Comparison of ENCODE assay signal across 10 cellular contexts in genomic region chr2:127641846-127642510, GRCh38.
DNase-seq lines count a peak whose midpoint lies in the region; ATAC-seq and TF ChIP-seq lines count a peak whose summit lies in the region.
"Had no signal": no experiment of that assay in that cellular context is flagged by ENCODE, and none has a peak within 500 bp of the region (broad histone marks: within the 10 kb centered on the region; RNA-seq: fewer than 3 reads in every experiment).

No MANE protein-coding gene starts in this region.

- H3K9ac ChIP-seq in BLaER1 treated with 17β-estradiol and CSF1 and Interleukin-3, amounts not matched to agents 10 nM and 100 nM, result peak overlapping the region in 8 of 11 experiments; percentile 48 to 92 (median 78); a peak in 15 of 22 replicates

- peak overlapping the region; percentile 88 to 100 (median 97) for H3K4me2 ChIP-seq in BLaER1 treated with 17β-estradiol and CSF1 and Interleukin-3, amounts not matched to agents 10 nM and 100 nM

- H3K9me3 ChIP-seq in BLaER1 treated with 17β-estradiol and CSF1 and Interleukin-3, amounts not matched to agents 10 nM and 100 nM (replicated peaks in 1 of 11), result no peaks in the 10 kb centered on the region

- peaks cover 0 to 8% (median 0%) of the 10 kb centered on the region in 11 experiments; a peak in 1 of 22 replicates for H3K27me3 ChIP-seq in BLaER1 treated with 17β-estradiol and CSF1 and Interleukin-3, amounts not matched to agents 10 nM and 100 nM
- H3K27me3 ChIP-seq: cardiac muscle cell had no signal

- peak; percentile 67 for DNase-seq in UCSD-AML1 (lab: John Stamatoyannopoulos, UW; ENCODE audit: unreplicated experiment)
- peak; percentile 71 for DNase-seq in activated naive CD4-positive, alpha-beta T cell treated with anti-CD3 and anti-CD28 coated beads, Interleukin-2, amount 10 ng/mL, durations not matched to agents 7 days and 5 days
- peak; percentile 46 for DNase-seq in stimulated activated CD4-positive, alpha-beta T cell treated with anti-CD3 and anti-CD28 coated beads, Interleukin-12 subunit alpha, Interleukin-12 subunit beta, amount 100 ng/mL, for 4 hours
- DNase-seq in nephron progenitor cell, result no peak
- no peak for DNase-seq in kidney glomerular epithelial cell (lab: John Stamatoyannopoulos, UW)
- no peak for DNase-seq in stimulated activated naive B cell treated with anti-CD40 and anti-IgM and Interleukin-4, amounts not matched to agents 10 μg/mL and 1 μg/mL and 100 μg/mL, for 72 hours
- DNase-seq in C1 segment of cervical spinal cord (lab: John Stamatoyannopoulos, UW), result no peak

- H3K27ac ChIP-seq in BLaER1 treated with 17β-estradiol and CSF1 and Interleukin-3, amounts not matched to agents 10 nM and 100 nM, result peak overlapping the region in 9 of 11 experiments; percentile 40 to 99 (median 88); a peak in 18 of 22 replicates
- H3K27ac ChIP-seq: cardiac muscle cell had no signal

- CTCF ChIA-PET in activated naive CD4-positive, alpha-beta T cell treated with anti-CD3 and anti-CD28 coated beads, Interleukin-2, amount 10 ng/mL, durations not matched to agents 7 days and 5 days (lab: Charles Lee), result interaction anchor here (0.8 to 6.5 kb wide), 4 partner anchors 8 to 51 kb away, joined by 3 to 49 read pairs (median 6); no protein-coding TSS in a partner anchor

- H3K4me3 Mint-ChIP-seq in activated naive CD4-positive, alpha-beta T cell treated with anti-CD3 and anti-CD28 coated beads, Interleukin-2, amount 10 ng/mL, durations not matched to agents 7 days and 5 days, result peak overlapping the region; percentile 75
- H3K4me3 Mint-ChIP-seq in nephron progenitor cell, result no peak overlapping the region
- H3K4me3 Mint-ChIP-seq in stimulated activated naive B cell treated with anti-CD40 and anti-IgM and Interleukin-4, amounts not matched to agents 10 μg/mL and 1 μg/mL and 100 μg/mL, for 72 hours, result peak overlapping the region in 1 of 2 donors; percentile 32

- TF ChIP-seq CTCF in nephron progenitor cell (IDR thresholded peaks at IDR 0.05), result no peak

- H3K36me3 Mint-ChIP-seq in activated naive CD4-positive, alpha-beta T cell treated with anti-CD3 and anti-CD28 coated beads, Interleukin-2, amount 10 ng/mL, durations not matched to agents 7 days and 5 days, result peaks cover 5% of the 10 kb centered on the region
- no peaks in the 10 kb centered on the region for H3K36me3 Mint-ChIP-seq in nephron progenitor cell (ENCODE audit: low read depth)
- H3K36me3 Mint-ChIP-seq in stimulated activated naive B cell treated with anti-CD40 and anti-IgM and Interleukin-4, amounts not matched to agents 10 μg/mL and 1 μg/mL and 100 μg/mL, for 72 hours, result peaks cover 0 to 8% of the 10 kb centered on the region in 2 donors

- H3K36me3 ChIP-seq in BLaER1 treated with 17β-estradiol and CSF1 and Interleukin-3, amounts not matched to agents 10 nM and 100 nM, result no peaks in the 10 kb centered on the region
- H3K36me3 ChIP-seq: cardiac muscle cell had no signal

- H3K27me3 Mint-ChIP-seq in activated naive CD4-positive, alpha-beta T cell treated with anti-CD3 and anti-CD28 coated beads, Interleukin-2, amount 10 ng/mL, durations not matched to agents 7 days and 5 days, result peaks cover 4% of the 10 kb centered on the region
- peaks cover 7% of the 10 kb centered on the region for H3K27me3 Mint-ChIP-seq in nephron progenitor cell (ENCODE audit: low read depth, poor library complexity)
- no peaks in the 10 kb centered on the region for H3K27me3 Mint-ChIP-seq in stimulated activated naive B cell treated with anti-CD40 and anti-IgM and Interleukin-4, amounts not matched to agents 10 μg/mL and 1 μg/mL and 100 μg/mL, for 72 hours

- no peaks in the 10 kb centered on the region for H4K20me1 ChIP-seq in BLaER1 treated with 17β-estradiol and CSF1 and Interleukin-3, amounts not matched to agents 10 nM and 100 nM

- H3K4me1 ChIP-seq in BLaER1 treated with 17β-estradiol and CSF1 and Interleukin-3, amounts not matched to agents 10 nM and 100 nM, result peaks cover 66 to 100% (median 99%) of the 10 kb centered on the region in 10 experiments

- ATAC-seq in stimulated activated naive B cell treated with anti-CD40 and anti-IgM and Interleukin-4, amounts not matched to agents 10 μg/mL and 1 μg/mL and 100 μg/mL, for 72 hours (replicated peaks), result no peak

- peak overlapping the region; percentile 86 for H3K27ac Mint-ChIP-seq in activated naive CD4-positive, alpha-beta T cell treated with anti-CD3 and anti-CD28 coated beads, Interleukin-2, amount 10 ng/mL, durations not matched to agents 7 days and 5 days
- no peak overlapping the region for H3K27ac Mint-ChIP-seq in nephron progenitor cell
- no peak overlapping the region for H3K27ac Mint-ChIP-seq in stimulated activated naive B cell treated with anti-CD40 and anti-IgM and Interleukin-4, amounts not matched to agents 10 μg/mL and 1 μg/mL and 100 μg/mL, for 72 hours

- H3K4me3 ChIP-seq in BLaER1 treated with 17β-estradiol and CSF1 and Interleukin-3, amounts not matched to agents 10 nM and 100 nM, result peak overlapping the region in 6 of 10 experiments; percentile 9 to 46 (median 27); a peak in 10 of 20 replicates
- H3K4me3 ChIP-seq: cardiac muscle cell, skin epidermis had no signal

- H3K4me1 Mint-ChIP-seq in activated naive CD4-positive, alpha-beta T cell treated with anti-CD3 and anti-CD28 coated beads, Interleukin-2, amount 10 ng/mL, durations not matched to agents 7 days and 5 days, result peaks cover 59% of the 10 kb centered on the region
- peaks cover 31% of the 10 kb centered on the region for H3K4me1 Mint-ChIP-seq in nephron progenitor cell
- H3K4me1 Mint-ChIP-seq in stimulated activated naive B cell treated with anti-CD40 and anti-IgM and Interleukin-4, amounts not matched to agents 10 μg/mL and 1 μg/mL and 100 μg/mL, for 72 hours, result peaks cover 37 to 79% of the 10 kb centered on the region in 2 donors

- H3K9me3 Mint-ChIP-seq in activated naive CD4-positive, alpha-beta T cell treated with anti-CD3 and anti-CD28 coated beads, Interleukin-2, amount 10 ng/mL, durations not matched to agents 7 days and 5 days, result no peaks in the 10 kb centered on the region
- H3K9me3 Mint-ChIP-seq in nephron progenitor cell, result no peaks in the 10 kb centered on the region
- no peaks in the 10 kb centered on the region for H3K9me3 Mint-ChIP-seq in stimulated activated naive B cell treated with anti-CD40 and anti-IgM and Interleukin-4, amounts not matched to agents 10 μg/mL and 1 μg/mL and 100 μg/mL, for 72 hours

Comparison
In these comparisons a context has a peak if more than half of its experiments do, and no peak if none do; other contexts are left out.
1. DNase-seq: peak in UCSD-AML1 (single experiment), activated naive CD4-positive, alpha-beta T cell treated with anti-CD3 and anti-CD28 coated beads, Interleukin-2, amount 10 ng/mL, durations not matched to agents 7 days and 5 days (single experiment) and stimulated activated CD4-positive, alpha-beta T cell treated with anti-CD3 and anti-CD28 coated beads, Interleukin-12 subunit alpha, Interleukin-12 subunit beta, amount 100 ng/mL, for 4 hours (single experiment); none in nephron progenitor cell (single experiment), kidney glomerular epithelial cell (single experiment), stimulated activated naive B cell treated with anti-CD40 and anti-IgM and Interleukin-4, amounts not matched to agents 10 μg/mL and 1 μg/mL and 100 μg/mL, for 72 hours (single experiment) and C1 segment of cervical spinal cord (0 of 14).